In genomic region chr17:2253362-2253761, GRCh38 we compare ENCODE assay signal across 18 cellular contexts. TPM values are rescaled to one million over a fixed set of nuclear protein-coding genes. Genes with fewer than 3 reads are reported as not detected.
DNase-seq lines count a peak whose midpoint lies in the region; ATAC-seq, FAIRE-seq and TF ChIP-seq lines count a peak whose summit lies in the region.
"Had no signal": no experiment of that assay in that cellular context is flagged by ENCODE, and none has a peak within 500 bp of the region (broad histone marks: within the 10 kb centered on the region; RNA-seq: fewer than 3 reads in every experiment).

No MANE protein-coding gene starts in this region.

- no peak for ATAC-seq in T-cell (replicated peaks in 1 of 4)
- peak; percentile 57 for ATAC-seq in activated naive CD8-positive, alpha-beta T cell treated with anti-CD3 and anti-CD28 coated beads, Interleukin-2, amount 50 U/mL, for 24 hours
- peak; percentile 26 for ATAC-seq in stimulated activated naive CD8-positive, alpha-beta T cell treated with anti-CD3 and anti-CD28 coated beads, Interleukin-15, amount 100 ng/mL, for 72 hours
- ATAC-seq: pancreas had no signal

- no peaks in the 10 kb centered on the region for H3K27me3 Mint-ChIP-seq in activated naive CD4-positive, alpha-beta T cell treated with anti-CD3 and anti-CD28 coated beads, Interleukin-2, amount 50 U/mL, for 24 hours
- H3K27me3 Mint-ChIP-seq in T-cell: no peaks in the 10 kb centered on the region
- H3K27me3 Mint-ChIP-seq in activated naive CD8-positive, alpha-beta T cell treated with anti-CD3 and anti-CD28 coated beads, Interleukin-2, amount 50 U/mL, for 24 hours: no peaks in the 10 kb centered on the region
- no peaks in the 10 kb centered on the region for H3K27me3 Mint-ChIP-seq in stimulated activated naive CD8-positive, alpha-beta T cell treated with anti-CD3 and anti-CD28 coated beads, Interleukin-15, amount 100 ng/mL, for 72 hours
- H3K27me3 Mint-ChIP-seq: brain had no signal

- DNase-seq in activated naive CD4-positive, alpha-beta T cell (lab: John Stamatoyannopoulos, UW): no peak
- no peak for DNase-seq in T-cell
- DNase-seq in activated naive CD8-positive, alpha-beta T cell treated with anti-CD3 and anti-CD28 coated beads, Interleukin-2, amount 50 U/mL, for 24 hours: no peak
- no peak for DNase-seq in stimulated activated naive CD8-positive, alpha-beta T cell treated with anti-CD3 and anti-CD28 coated beads, Interleukin-15, amount 100 ng/mL, for 72 hours
- DNase-seq in GM12892 (ENCODE audit: insufficient read length): no peak
- no peak for DNase-seq in COLO829 (ENCODE audit: low spot score)
- DNase-seq: DND-41; effector memory CD4-positive, alpha-beta T cell; Karpas-422; NCI-H187; NCI-H2227 treated with DMSO at 0.1 percent for 48 hours; NCI-H748 treated with DMSO at 0.1 percent for 48 hours; OCI-M1; pancreas; right lobe of liver; SHP77 had no signal

- peak overlapping the region; percentile 93 for H3K27ac Mint-ChIP-seq in activated naive CD4-positive, alpha-beta T cell treated with anti-CD3 and anti-CD28 coated beads, Interleukin-2, amount 50 U/mL, for 24 hours
- peak overlapping the region; percentile 80 to 86 for H3K27ac Mint-ChIP-seq in T-cell
- H3K27ac Mint-ChIP-seq in activated naive CD8-positive, alpha-beta T cell treated with anti-CD3 and anti-CD28 coated beads, Interleukin-2, amount 50 U/mL, for 24 hours: peak overlapping the region; percentile 91
- peak overlapping the region; percentile 84 to 97 for H3K27ac Mint-ChIP-seq in stimulated activated naive CD8-positive, alpha-beta T cell treated with anti-CD3 and anti-CD28 coated beads, Interleukin-15, amount 100 ng/mL, for 72 hours
- H3K27ac Mint-ChIP-seq: brain had no signal

- peak overlapping the region; percentile 71 for H3K4me3 Mint-ChIP-seq in activated naive CD4-positive, alpha-beta T cell treated with anti-CD3 and anti-CD28 coated beads, Interleukin-2, amount 50 U/mL, for 24 hours
- H3K4me3 Mint-ChIP-seq in T-cell: peak overlapping the region in 1 of 3 donors; percentile 51
- peak overlapping the region; percentile 52 for H3K4me3 Mint-ChIP-seq in activated naive CD8-positive, alpha-beta T cell treated with anti-CD3 and anti-CD28 coated beads, Interleukin-2, amount 50 U/mL, for 24 hours
- H3K4me3 Mint-ChIP-seq in stimulated activated naive CD8-positive, alpha-beta T cell treated with anti-CD3 and anti-CD28 coated beads, Interleukin-15, amount 100 ng/mL, for 72 hours: peak overlapping the region; percentile 49 to 73
- H3K4me3 Mint-ChIP-seq: brain had no signal

- POLR2A ChIA-PET in T-cell (lab: Charles Lee): interaction anchor here in 1 of 2 donors (0.5 kb wide), 1 partner anchor 10 kb away, joined by 3 read pairs; no protein-coding TSS in a partner anchor

- peaks cover 29% of the 10 kb centered on the region for H3K36me3 Mint-ChIP-seq in activated naive CD4-positive, alpha-beta T cell treated with anti-CD3 and anti-CD28 coated beads, Interleukin-2, amount 50 U/mL, for 24 hours
- H3K36me3 Mint-ChIP-seq in T-cell: peaks cover 49% of the 10 kb centered on the region
- H3K36me3 Mint-ChIP-seq in activated naive CD8-positive, alpha-beta T cell treated with anti-CD3 and anti-CD28 coated beads, Interleukin-2, amount 50 U/mL, for 24 hours (ENCODE audit: low read depth): peaks cover 55% of the 10 kb centered on the region

- no peaks in the 10 kb centered on the region for H3K9me3 Mint-ChIP-seq in activated naive CD4-positive, alpha-beta T cell treated with anti-CD3 and anti-CD28 coated beads, Interleukin-2, amount 50 U/mL, for 24 hours
- H3K9me3 Mint-ChIP-seq in T-cell: no peaks in the 10 kb centered on the region
- H3K9me3 Mint-ChIP-seq in activated naive CD8-positive, alpha-beta T cell treated with anti-CD3 and anti-CD28 coated beads, Interleukin-2, amount 50 U/mL, for 24 hours: no peaks in the 10 kb centered on the region
- H3K9me3 Mint-ChIP-seq in stimulated activated naive CD8-positive, alpha-beta T cell treated with anti-CD3 and anti-CD28 coated beads, Interleukin-15, amount 100 ng/mL, for 72 hours: peaks cover 5 to 8% of the 10 kb centered on the region in 2 donors

- peaks cover 77% of the 10 kb centered on the region for H3K4me1 Mint-ChIP-seq in activated naive CD4-positive, alpha-beta T cell treated with anti-CD3 and anti-CD28 coated beads, Interleukin-2, amount 50 U/mL, for 24 hours
- H3K4me1 Mint-ChIP-seq in T-cell: peaks cover 58 to 61% (median 59%) of the 10 kb centered on the region in 3 donors
- H3K4me1 Mint-ChIP-seq in activated naive CD8-positive, alpha-beta T cell treated with anti-CD3 and anti-CD28 coated beads, Interleukin-2, amount 50 U/mL, for 24 hours: peaks cover 70% of the 10 kb centered on the region
- H3K4me1 Mint-ChIP-seq in stimulated activated naive CD8-positive, alpha-beta T cell treated with anti-CD3 and anti-CD28 coated beads, Interleukin-15, amount 100 ng/mL, for 72 hours: peaks cover 86% of the 10 kb centered on the region
- H3K4me1 Mint-ChIP-seq: brain had no signal

- no peak for TF ChIP-seq POLR2A in GM12892 (IDR thresholded peaks at IDR 0.05; ENCODE audit: low read depth, low read length)

- CTCF ChIA-PET in T-cell (lab: Charles Lee): interaction anchor here (0.7 to 1.8 kb wide), 2 partner anchors 9 to 194 kb away, joined by 3 to 7 read pairs; no protein-coding TSS in a partner anchor

- no peak for FAIRE-seq in GM12892 (lab: Jason Lieb, UNC)
- FAIRE-seq: pancreas had no signal

RNA-seq across cellular contexts. Expression of gene SMG6, which starts 50.2 kb away (rescaled TPM):
- total RNA-seq in T-cell: 10 to 100 TPM; 42.7 to 55.4 (median 45.9) TPM
- polyA plus RNA-seq in GM12892 (2012; ENCODE audit: missing spikeins): 20.9 TPM

RNA-seq across cellular contexts. Expression of gene SRR, which starts 50.4 kb away (rescaled TPM):
- total RNA-seq in T-cell: 1 to 10 TPM; 3.5 to 8.8 (median 5.2) TPM
- polyA plus RNA-seq in GM12892 (2012; ENCODE audit: missing spikeins): 11.1 TPM

Comparison
In these comparisons a context has a peak if more than half of its experiments do, and no peak if none do; other contexts are left out.
1. ATAC-seq: peak in activated naive CD8-positive, alpha-beta T cell treated with anti-CD3 and anti-CD28 coated beads, Interleukin-2, amount 50 U/mL, for 24 hours (single experiment) and stimulated activated naive CD8-positive, alpha-beta T cell treated with anti-CD3 and anti-CD28 coated beads, Interleukin-15, amount 100 ng/mL, for 72 hours (single experiment); none in T-cell (0 of 4).
2. Peak in every context shown above with its lines, with median percentiles within 50 percentile points of each other: H3K27ac Mint-ChIP-seq.